ENCODE assay signal across 4 cellular contexts in the genomic region with DNA sequence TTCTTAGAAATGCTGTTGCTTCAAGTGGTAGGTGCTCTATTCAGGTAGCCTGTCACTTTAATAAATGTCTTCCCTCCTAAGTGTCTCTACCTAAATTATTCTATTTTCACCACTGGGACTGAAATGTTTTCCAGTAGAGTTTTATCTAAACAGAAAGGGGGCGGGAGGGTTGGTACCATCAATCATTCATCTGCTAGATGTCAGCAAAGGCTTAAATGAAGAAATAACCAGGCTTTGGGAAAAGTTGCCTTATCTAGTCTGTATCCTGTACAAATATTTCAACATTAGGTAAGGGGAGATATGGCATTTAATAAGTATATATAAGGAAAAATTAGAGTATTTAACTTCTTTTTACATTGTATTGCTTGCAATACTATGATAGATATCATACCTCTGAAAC.
"Had no signal": no experiment of that assay in that cellular context is flagged by ENCODE, and none has a peak within 500 bp of the region (broad histone marks: within the 10 kb centered on the region; RNA-seq: fewer than 3 reads in every experiment).

No MANE protein-coding gene starts in this region.

- DNase-seq: H9, HCEC 1CT, KG1 had no signal

- ATAC-seq: GM23338 had no signal

- H3K4me3 ChIP-seq: GM23338 had no signal
